Comparison of ENCODE assay signal across 12 cellular contexts in the genomic region with DNA sequence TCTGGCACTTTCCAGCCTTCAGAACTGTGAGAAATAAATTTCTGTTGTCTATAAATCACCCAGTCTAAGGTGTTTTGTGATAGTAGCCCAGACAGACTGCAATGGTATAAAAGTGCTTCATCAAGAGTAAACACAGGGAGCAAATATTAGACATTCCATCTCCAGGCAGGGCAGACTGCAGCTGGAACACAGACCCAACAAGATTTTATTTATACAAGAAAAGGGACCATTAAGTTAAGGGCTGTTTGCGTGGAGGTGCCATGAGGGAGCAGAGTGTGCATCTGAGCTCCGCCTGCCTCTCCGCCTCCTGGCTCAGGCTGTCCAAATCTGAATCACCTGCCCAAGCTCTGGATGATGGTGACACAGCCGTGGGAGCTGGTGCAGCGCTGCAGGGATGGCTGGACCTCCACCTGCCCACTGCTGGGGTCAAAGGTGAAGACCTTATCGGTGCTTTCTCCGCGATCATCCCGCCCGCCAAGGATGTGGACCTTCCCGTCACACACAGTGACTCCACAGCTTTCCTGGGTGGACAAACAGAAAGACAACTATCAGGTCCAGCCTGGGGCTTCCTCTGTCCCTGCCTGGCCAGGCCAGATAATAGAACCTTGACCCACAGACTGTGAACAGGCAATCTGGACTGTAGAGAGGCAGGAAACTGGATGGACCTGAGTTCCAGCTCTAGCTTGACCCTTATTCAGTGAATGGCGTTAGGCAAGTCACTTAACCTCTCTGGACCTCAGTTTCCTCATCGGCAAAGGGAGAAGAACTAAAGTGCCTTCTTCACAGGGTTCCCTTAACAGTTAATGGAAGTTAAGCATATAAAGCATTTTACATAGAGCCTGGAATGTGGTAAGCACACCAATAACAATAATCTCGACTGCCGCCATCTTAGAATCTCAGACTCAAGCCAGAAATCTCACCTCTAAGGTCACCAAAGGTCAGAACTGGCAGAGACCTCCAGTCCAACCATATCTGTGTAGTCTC. TPM values are rescaled to one million over a fixed set of nuclear protein-coding genes. Genes with fewer than 3 reads are reported as not detected.
DNase-seq lines count a peak whose midpoint lies in the region; ATAC-seq and TF ChIP-seq lines count a peak whose summit lies in the region.
"Had no signal": no experiment of that assay in that cellular context is flagged by ENCODE, and none has a peak within 500 bp of the region (broad histone marks: within the 10 kb centered on the region; RNA-seq: fewer than 3 reads in every experiment).

No MANE protein-coding gene starts in this region.

- DNase-seq in HuH-7.5 (ENCODE audit: low spot score): peak; percentile 77
- DNase-seq in NCI-H748 treated with DMSO at 0.1 percent for 48 hours (lab: John Stamatoyannopoulos, UW): peak; percentile 44
- no peak for DNase-seq in epithelial cell of prostate (ENCODE audit: low read depth, low spot score)
- DNase-seq in spleen: peak; percentile 62
- DNase-seq in GM19240 (ENCODE audit: insufficient read length, low spot score): no peak
- DNase-seq: DMS 273 treated with DMSO at 0.1 percent for 48 hours; effector CD8-positive, alpha-beta T cell; left ventricle myocardium inferior; stimulated activated CD4-positive, alpha-beta T cell treated with anti-CD3 and anti-CD28 coated beads, Interleukin-4, amount 100 ng/mL, for 24 hours had no signal

- H3K9me3 ChIP-seq in spleen: no peaks in the 10 kb centered on the region
- H3K9me3 ChIP-seq: left ventricle myocardium inferior had no signal

- ATAC-seq in HG02759 (IDR thresholded peaks at IDR 0.05; ENCODE audit: unreplicated experiment): no peak
- no peak for ATAC-seq in GM21381 (IDR thresholded peaks at IDR 0.05; ENCODE audit: unreplicated experiment)
- ATAC-seq: GM12878 had no signal

- 78 to 90% (median 82%) methylated on average over 15 of the region's 15 CpGs for WGBS in spleen, 5 donors

- no peak for TF ChIP-seq CTCF in spleen (IDR thresholded peaks at IDR 0.05 in 8 of 11, conservative IDR thresholded peaks at IDR 0.05 in 3 of 11)

- H3K4me3 ChIP-seq in spleen: no peak overlapping the region
- H3K4me3 ChIP-seq: GM12878, left ventricle myocardium inferior had no signal

- peaks cover 0 to 34% (median 0%) of the 10 kb centered on the region in 6 donors for H3K36me3 ChIP-seq in spleen

- no peak for TF ChIP-seq POLR2A in spleen (IDR thresholded peaks at IDR 0.05)

- H3K4me1 ChIP-seq in spleen: peaks cover 0 to 5% (median under 1%) of the 10 kb centered on the region in 6 donors

- H3K27me3 ChIP-seq in spleen (replicated peaks in 1 of 7): no peaks in the 10 kb centered on the region

- H3K27ac ChIP-seq in epithelial cell of prostate (peak overlapping the region; percentile 93), spleen (no peak overlapping the region)
- H3K27ac ChIP-seq: left ventricle myocardium inferior had no signal

- intact Hi-C loops in spleen (cut with DNase I; ENCODE audit: low total_unique reads): no loop called here

RNA-seq across cellular contexts. Expression of gene KLHL35, which starts 10.5 kb away (rescaled TPM):
- total RNA-seq in spleen: 1 to 10 TPM in 6 of 7 donors, under 1 TPM in 1; 0.19 to 3.5 (median 1.8) TPM
- 1 to 10 TPM; 2.0 to 3.8 (median 2.8) TPM for polyA plus RNA-seq in spleen

RNA-seq across cellular contexts. Expression of gene RPS3, which starts 23.2 kb away (rescaled TPM):
- total RNA-seq in spleen: 1,000 to 10,000 TPM; 1,482 to 2,624 (median 2,197) TPM
- 1,000 to 10,000 TPM; 4,940 to 5,449 (median 5,352) TPM for polyA plus RNA-seq in spleen

Comparison
In these comparisons a context has a peak if more than half of its experiments do, and no peak if none do; other contexts are left out.
1. DNase-seq: peak in HuH-7.5 (single experiment), NCI-H748 treated with DMSO at 0.1 percent for 48 hours (single experiment) and spleen (single experiment); none in epithelial cell of prostate (single experiment) and GM19240 (single experiment).